ENCODE assay signal across 1 cellular context in genomic region chr18:26875040-26875654, GRCh38.
A peak's percentile ranks its signal among the peaks of the same experiment; 100 is the strongest.
TF ChIP-seq lines count a peak whose summit lies in the region.

No MANE protein-coding gene starts in this region.

TF ChIP-seq in HepG2, 621 proteins besides CTCF, POLR2A, EP300 and RAD21 (continued from another document):
- peak; percentile 90 for TF ChIP-seq ARID5B (CRISPR knock-in tag; IDR thresholded peaks at IDR 0.05)
- TF ChIP-seq ZIK1 (CRISPR knock-in tag; IDR thresholded peaks at IDR 0.05; ENCODE audit: borderline replicate concordance, low read depth): no peak
- TF ChIP-seq ZNF562 (CRISPR knock-in tag; IDR thresholded peaks at IDR 0.05; ENCODE audit: borderline replicate concordance): no peak
- peak; percentile 43; the same call in 1 of the 2 replicates for TF ChIP-seq ZNF331 (CRISPR knock-in tag; IDR thresholded peaks at IDR 0.05)
- TF ChIP-seq ATF3 (CRISPR knock-in tag; IDR thresholded peaks at IDR 0.05): peak; percentile 75
- TF ChIP-seq ZNF644 (CRISPR knock-in tag; IDR thresholded peaks at IDR 0.05; ENCODE audit: low read depth): peak; percentile 98
- TF ChIP-seq GABPA (IDR thresholded peaks at IDR 0.05; ENCODE audit: low read depth, low read length): no peak
- TF ChIP-seq GABPA (CRISPR knock-in tag; IDR thresholded peaks at IDR 0.05; ENCODE audit: low read depth): peak; percentile 52; the same call in 1 of the 2 replicates
- peak; percentile 63; the same call in 1 of the 2 replicates for TF ChIP-seq FOXK1 (CRISPR knock-in tag; IDR thresholded peaks at IDR 0.05; ENCODE audit: borderline replicate concordance, low read depth)
- TF ChIP-seq ZMYM4 (CRISPR knock-in tag; IDR thresholded peaks at IDR 0.05): peak; percentile 39; the same call in 1 of the 2 replicates
- TF ChIP-seq KDM5B (CRISPR knock-in tag; IDR thresholded peaks at IDR 0.05; ENCODE audit: borderline replicate concordance): no peak
- TF ChIP-seq ZNF383 (CRISPR knock-in tag; IDR thresholded peaks at IDR 0.05; ENCODE audit: borderline replicate concordance): no peak
